6 cellular contexts compared by ENCODE assay signal in the genomic region with DNA sequence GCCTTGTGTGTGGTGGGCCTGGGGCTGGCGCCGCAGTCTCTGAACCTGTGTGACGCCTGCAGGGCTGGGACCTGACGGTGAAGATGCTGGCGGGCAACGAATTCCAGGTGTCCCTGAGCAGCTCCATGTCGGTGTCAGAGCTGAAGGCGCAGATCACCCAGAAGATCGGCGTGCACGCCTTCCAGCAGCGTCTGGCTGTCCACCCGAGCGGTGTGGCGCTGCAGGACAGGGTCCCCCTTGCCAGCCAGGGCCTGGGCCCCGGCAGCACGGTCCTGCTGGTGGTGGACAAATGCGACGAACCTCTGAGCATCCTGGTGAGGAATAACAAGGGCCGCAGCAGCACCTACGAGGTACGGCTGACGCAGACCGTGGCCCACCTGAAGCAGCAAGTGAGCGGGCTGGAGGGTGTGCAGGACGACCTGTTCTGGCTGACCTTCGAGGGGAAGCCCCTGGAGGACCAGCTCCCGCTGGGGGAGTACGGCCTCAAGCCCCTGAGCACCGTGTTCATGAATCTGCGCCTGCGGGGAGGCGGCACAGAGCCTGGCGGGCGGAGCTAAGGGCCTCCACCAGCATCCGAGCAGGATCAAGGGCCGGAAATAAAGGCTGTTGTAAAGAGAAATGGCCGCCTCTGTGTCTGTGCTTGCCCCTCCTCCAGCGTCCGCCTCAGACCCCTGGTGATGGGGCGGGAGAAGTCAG. TPM values are rescaled to one million over a fixed set of nuclear protein-coding genes. Genes with fewer than 3 reads are reported as not detected.
DNase-seq lines count a peak whose midpoint lies in the region; ATAC-seq, FAIRE-seq and TF ChIP-seq lines count a peak whose summit lies in the region.

No MANE protein-coding gene starts in this region.

- no peaks in the 10 kb centered on the region for H3K9me3 Mint-ChIP-seq in activated CD4-positive, alpha-beta memory T cell treated with anti-CD3 and anti-CD28 coated beads, Interleukin-2, amount 10 ng/mL, durations not matched to agents 7 days and 5 days

- H3K4me1 Mint-ChIP-seq in activated CD4-positive, alpha-beta memory T cell treated with anti-CD3 and anti-CD28 coated beads, Interleukin-2, amount 10 ng/mL, durations not matched to agents 7 days and 5 days, result peaks cover 39% of the 10 kb centered on the region

- no peaks in the 10 kb centered on the region for H4K20me1 ChIP-seq in keratinocyte (ENCODE audit: control insufficient read depth, extremely low read depth, insufficient read depth, low read length)

- CTCF ChIA-PET in activated CD4-positive, alpha-beta memory T cell treated with anti-CD3 and anti-CD28 coated beads, Interleukin-2, amount 10 ng/mL, durations not matched to agents 7 days and 5 days (lab: Charles Lee), result interaction anchor here (0.7 to 4.0 kb wide), 8 partner anchors 12 to 144 kb away, joined by 3 to 17 read pairs (median 4); no protein-coding TSS in a partner anchor

- H3K9me1 ChIP-seq in keratinocyte (ENCODE audit: control insufficient read depth, extremely low read depth, insufficient read depth, low read length), result no peaks in the 10 kb centered on the region

- H3K36me3 Mint-ChIP-seq in activated CD4-positive, alpha-beta memory T cell treated with anti-CD3 and anti-CD28 coated beads, Interleukin-2, amount 10 ng/mL, durations not matched to agents 7 days and 5 days (ENCODE audit: low read depth), result peaks cover 46% of the 10 kb centered on the region

- H2AFZ ChIP-seq in keratinocyte (ENCODE audit: control insufficient read depth, low read length), result peak overlapping the region; percentile 0

- H3K27me3 Mint-ChIP-seq in activated CD4-positive, alpha-beta memory T cell treated with anti-CD3 and anti-CD28 coated beads, Interleukin-2, amount 10 ng/mL, durations not matched to agents 7 days and 5 days, result peaks cover 4% of the 10 kb centered on the region

- peak overlapping the region; percentile 83 for H3K9ac ChIP-seq in keratinocyte (ENCODE audit: control insufficient read depth, extremely low read depth, insufficient read depth, low read length)

- H3K27ac ChIP-seq in keratinocyte (ENCODE audit: control insufficient read depth, insufficient read depth, low read length), result peak overlapping the region; percentile 85

- peaks cover 12% of the 10 kb centered on the region for H3K4me1 ChIP-seq in keratinocyte (ENCODE audit: control insufficient read depth, extremely low read depth, insufficient read depth, low read length)

- peak overlapping the region; percentile 68 for H3K4me3 ChIP-seq in H7 (ENCODE audit: insufficient read depth, low read depth, low read length)
- peak overlapping the region; percentile 66 to 91 (median 71) for H3K4me3 ChIP-seq in keratinocyte (ENCODE audit: control insufficient read depth in 2 of 3, extremely low read depth in 1 of 3, insufficient read depth in 2 of 3, low read depth in 1 of 3, low read length in 3 of 3)

- peaks cover 8% of the 10 kb centered on the region for H3K79me2 ChIP-seq in keratinocyte (ENCODE audit: control insufficient read depth, insufficient read depth, low read length)

- H3K27ac Mint-ChIP-seq in activated CD4-positive, alpha-beta memory T cell treated with anti-CD3 and anti-CD28 coated beads, Interleukin-2, amount 10 ng/mL, durations not matched to agents 7 days and 5 days, result peak overlapping the region; percentile 95

- peak overlapping the region; percentile 95 for H3K4me3 Mint-ChIP-seq in activated CD4-positive, alpha-beta memory T cell treated with anti-CD3 and anti-CD28 coated beads, Interleukin-2, amount 10 ng/mL, durations not matched to agents 7 days and 5 days

- peak overlapping the region; percentile 98 for H3K4me2 ChIP-seq in keratinocyte (ENCODE audit: control insufficient read depth, extremely low read depth, insufficient read depth, low read depth, low read length)

- no peak for TF ChIP-seq CTCF in keratinocyte (optimal IDR thresholded peaks at IDR 0.05 in 1 of 3, IDR thresholded peaks at IDR 0.05 in 1 of 3, conservative IDR thresholded peaks at IDR 0.05 in 1 of 3; ENCODE audit: extremely low read depth in 1 of 3, insufficient read depth in 2 of 3, low read length in 3 of 3)

- dilution Hi-C loops in keratinocyte (cut with MboI; ENCODE audit: extremely low pct_ligation_motif_present, low sequenced_read_pairs), result no loop called here

- no peaks in the 10 kb centered on the region for H3K36me3 ChIP-seq in H7 (replicated peaks; ENCODE audit: control insufficient read depth, insufficient read depth, low read length)
- no peaks in the 10 kb centered on the region for H3K36me3 ChIP-seq in keratinocyte (ENCODE audit: control insufficient read depth in 2 of 2, extremely low read depth in 1 of 2, insufficient read depth in 2 of 2, low read length in 2 of 2)

- FAIRE-seq in keratinocyte (lab: Jason Lieb, UNC), result no peak

- DNase-seq in H7, result peak; percentile 75
- peak; percentile 48 for DNase-seq in activated CD4-positive, alpha-beta memory T cell treated with anti-CD3 and anti-CD28 coated beads, Interleukin-2, amount 10 ng/mL, durations not matched to agents 7 days and 5 days
- DNase-seq in keratinocyte (ENCODE audit: low read depth, low spot score), result no peak
- DNase-seq in occipital lobe (lab: John Stamatoyannopoulos, UW), result no peak

- POLR2A ChIA-PET in activated CD4-positive, alpha-beta memory T cell treated with anti-CD3 and anti-CD28 coated beads, Interleukin-2, amount 10 ng/mL, durations not matched to agents 7 days and 5 days (lab: Charles Lee), result interaction anchor here (0.8 to 3.1 kb wide), 16 partner anchors 8 to 392 kb away, joined by 3 to 25 read pairs (median 5); a partner anchor contains a TSS

- H3K27me3 ChIP-seq in H7 (ENCODE audit: control insufficient read depth, insufficient read depth, low read length) (peaks cover 4% of the 10 kb centered on the region; the same call in 1 of the 2 replicates), keratinocyte (ENCODE audit: control insufficient read depth, extremely low read depth, insufficient read depth, low read length) (no peaks in the 10 kb centered on the region)

- no peak for ATAC-seq in GM19467 (IDR thresholded peaks at IDR 0.05; ENCODE audit: unreplicated experiment)
- ATAC-seq in HG03097 (IDR thresholded peaks at IDR 0.05; ENCODE audit: low FRiP score, unreplicated experiment), result no peak

- H3K9me3 ChIP-seq in keratinocyte (ENCODE audit: control insufficient read depth, low read depth, low read length), result no peaks in the 10 kb centered on the region

RNA-seq across cellular contexts. Expression of a gene that starts 0.8 kb away (rescaled TPM):
- total RNA-seq in H7 (2014; rRNA removed; shearing (Covaris generic)), result 110 and 124 TPM in 2 replicates
- total RNA-seq in activated CD4-positive, alpha-beta memory T cell treated with anti-CD3 and anti-CD28 coated beads, Interleukin-2, amount 10 ng/mL, durations not matched to agents 7 days and 5 days, result 100 to 1,000 TPM; 593 to 623 TPM
- 222 to 711 TPM (median 246 TPM) in 3 replicates for polyA plus RNA-seq in keratinocyte
- 26.1 TPM for polyA plus RNA-seq in keratinocyte (2011; ENCODE audit: low read depth)
- 145 and 468 TPM in 2 replicates for polyA plus RNA-seq in keratinocyte (2011; cell fraction: cytosol; rRNA removed)
- 104 and 161 TPM in 2 replicates for polyA plus RNA-seq in keratinocyte (2011; cell fraction: nucleus; rRNA removed)
- 16.6 and 445 TPM in 2 replicates for polyA plus RNA-seq in keratinocyte (2012; ENCODE audit: low replicate concordance)
- 93.8 to 242 TPM (median 129 TPM) in 3 replicates for polyA minus RNA-seq in keratinocyte
- polyA minus RNA-seq in keratinocyte (2011; cell fraction: cytosol; rRNA and poly(A)+ RNA removed), result 327 TPM
- 62.5 and 82.8 TPM in 2 replicates for polyA minus RNA-seq in keratinocyte (2011; cell fraction: nucleus; rRNA and poly(A)+ RNA removed)
- 15.0 TPM for total RNA-seq in occipital lobe

RNA-seq across cellular contexts. Expression of a gene that starts 5.8 kb away (rescaled TPM):
- total RNA-seq in H7 (2014; rRNA removed; shearing (Covaris generic)), result 126 and 130 TPM in 2 replicates
- 10 to 100 TPM; 18.3 to 22.8 TPM for total RNA-seq in activated CD4-positive, alpha-beta memory T cell treated with anti-CD3 and anti-CD28 coated beads, Interleukin-2, amount 10 ng/mL, durations not matched to agents 7 days and 5 days
- 72.4 to 128 TPM (median 115 TPM) in 3 replicates for polyA plus RNA-seq in keratinocyte
- polyA plus RNA-seq in keratinocyte (2011; ENCODE audit: low read depth), result 39.1 TPM
- polyA plus RNA-seq in keratinocyte (2011; cell fraction: cytosol; rRNA removed), result 16.3 and 42.4 TPM in 2 replicates
- 502 and 631 TPM in 2 replicates for polyA plus RNA-seq in keratinocyte (2011; cell fraction: nucleus; rRNA removed)
- polyA plus RNA-seq in keratinocyte (2012; ENCODE audit: low replicate concordance), result 81.1 and 250 TPM in 2 replicates
- polyA minus RNA-seq in keratinocyte, result 138 to 307 TPM (median 166 TPM) in 3 replicates
- polyA minus RNA-seq in keratinocyte (2011; cell fraction: cytosol; rRNA and poly(A)+ RNA removed), result 279 TPM
- 641 and 796 TPM in 2 replicates for polyA minus RNA-seq in keratinocyte (2011; cell fraction: nucleus; rRNA and poly(A)+ RNA removed)
- 71.9 TPM for total RNA-seq in occipital lobe

RNA-seq across cellular contexts. Expression of a gene that starts 14.2 kb away (rescaled TPM):
- 11.3 and 17.5 TPM in 2 replicates for total RNA-seq in H7 (2014; rRNA removed; shearing (Covaris generic))
- total RNA-seq in activated CD4-positive, alpha-beta memory T cell treated with anti-CD3 and anti-CD28 coated beads, Interleukin-2, amount 10 ng/mL, durations not matched to agents 7 days and 5 days, result under 1 TPM in 1 of 2 experiments, not detected in 1; 0.23 TPM
- polyA plus RNA-seq in keratinocyte, result 3.0 to 14.7 TPM (median 3.1 TPM) in 3 replicates
- 9.0 TPM for polyA plus RNA-seq in keratinocyte (2011; ENCODE audit: low read depth)
- 4.3 and 19.7 TPM in 2 replicates for polyA plus RNA-seq in keratinocyte (2011; cell fraction: cytosol; rRNA removed)
- polyA plus RNA-seq in keratinocyte (2011; cell fraction: nucleus; rRNA removed), result 35.8 and 69.8 TPM in 2 replicates
- 4.7 and 19.6 TPM in 2 replicates for polyA plus RNA-seq in keratinocyte (2012; ENCODE audit: low replicate concordance)
- 0.35 to 0.79 TPM (median 0.76 TPM) in 3 replicates for polyA minus RNA-seq in keratinocyte
- polyA minus RNA-seq in keratinocyte (2011; cell fraction: cytosol; rRNA and poly(A)+ RNA removed), result 22.4 TPM
- polyA minus RNA-seq in keratinocyte (2011; cell fraction: nucleus; rRNA and poly(A)+ RNA removed), result 5.4 and 11.4 TPM in 2 replicates
- total RNA-seq in occipital lobe, result 15.1 TPM

RNA-seq across cellular contexts. Expression of a gene that starts 32.2 kb away (rescaled TPM):
- total RNA-seq in H7 (2014; rRNA removed; shearing (Covaris generic)), result not detected in 2 replicates
- total RNA-seq in activated CD4-positive, alpha-beta memory T cell treated with anti-CD3 and anti-CD28 coated beads, Interleukin-2, amount 10 ng/mL, durations not matched to agents 7 days and 5 days, result not detected
- polyA plus RNA-seq in keratinocyte, result not detected in 3 replicates
- polyA plus RNA-seq in keratinocyte (2011; ENCODE audit: low read depth), result not detected
- not detected in 2 replicates for polyA plus RNA-seq in keratinocyte (2011; cell fraction: cytosol; rRNA removed)
- not detected in 2 replicates for polyA plus RNA-seq in keratinocyte (2011; cell fraction: nucleus; rRNA removed)
- polyA plus RNA-seq in keratinocyte (2012; ENCODE audit: low replicate concordance), result 6.3 and 8.5 TPM in 2 replicates
- polyA minus RNA-seq in keratinocyte, result not detected in 3 replicates
- polyA minus RNA-seq in keratinocyte (2011; cell fraction: cytosol; rRNA and poly(A)+ RNA removed), result not detected
- polyA minus RNA-seq in keratinocyte (2011; cell fraction: nucleus; rRNA and poly(A)+ RNA removed), result not detected in 2 replicates
- total RNA-seq in occipital lobe, result 0.47 TPM

RNA-seq across cellular contexts. Expression of a gene that starts 47.8 kb away (rescaled TPM):
- 1.6 and 2.0 TPM in 2 replicates for total RNA-seq in H7 (2014; rRNA removed; shearing (Covaris generic))
- total RNA-seq in activated CD4-positive, alpha-beta memory T cell treated with anti-CD3 and anti-CD28 coated beads, Interleukin-2, amount 10 ng/mL, durations not matched to agents 7 days and 5 days, result 1 to 10 TPM; 7.6 to 8.2 TPM
- polyA plus RNA-seq in keratinocyte, result 2.5 to 4.9 TPM (median 3.8 TPM) in 3 replicates
- polyA plus RNA-seq in keratinocyte (2011; ENCODE audit: low read depth), result 4.0 TPM
- polyA plus RNA-seq in keratinocyte (2011; cell fraction: cytosol; rRNA removed), result 1.4 and 4.6 TPM in 2 replicates
- 14.0 and 25.9 TPM in 2 replicates for polyA plus RNA-seq in keratinocyte (2011; cell fraction: nucleus; rRNA removed)
- 10.0 and 12.7 TPM in 2 replicates for polyA plus RNA-seq in keratinocyte (2012; ENCODE audit: low replicate concordance)
- polyA minus RNA-seq in keratinocyte, result 2.1 to 7.9 TPM (median 2.2 TPM) in 3 replicates
- 5.8 TPM for polyA minus RNA-seq in keratinocyte (2011; cell fraction: cytosol; rRNA and poly(A)+ RNA removed)
- polyA minus RNA-seq in keratinocyte (2011; cell fraction: nucleus; rRNA and poly(A)+ RNA removed), result 9.8 and 12.5 TPM in 2 replicates
- not detected for total RNA-seq in occipital lobe

Comparison
In these comparisons a context has a peak if more than half of its experiments do, and no peak if none do; other contexts are left out.
1. DNase-seq: peak in H7 (single experiment) and activated CD4-positive, alpha-beta memory T cell treated with anti-CD3 and anti-CD28 coated beads, Interleukin-2, amount 10 ng/mL, durations not matched to agents 7 days and 5 days (single experiment); none in keratinocyte (single experiment) and occipital lobe (single experiment).
2. RNA of a gene that starts 14.2 kb away (total RNA-seq): 11.3 to 17.5 TPM in H7 and 15.1 TPM in occipital lobe (single experiment); 0.23 TPM in activated CD4-positive, alpha-beta memory T cell treated with anti-CD3 and anti-CD28 coated beads, Interleukin-2, amount 10 ng/mL, durations not matched to agents 7 days and 5 days; every median in the first group is over 10 times any median in the second.